In genomic region chr17:44281570-44281969, GRCh38 we compare ENCODE assay signal across 27 cellular contexts. TPM values are rescaled to one million over a fixed set of nuclear protein-coding genes. Genes with fewer than 3 reads are reported as not detected.
DNase-seq lines count a peak whose midpoint lies in the region; ATAC-seq, FAIRE-seq and TF ChIP-seq lines count a peak whose summit lies in the region.
"Had no signal": no experiment of that assay in that cellular context is flagged by ENCODE, and none has a peak within 500 bp of the region (broad histone marks: within the 10 kb centered on the region; RNA-seq: fewer than 3 reads in every experiment).

No MANE protein-coding gene starts in this region.

- DNase-seq in Right ventricle myocardium inferior (ENCODE audit: missing footprints): peak; percentile 37
- no peak for DNase-seq in right atrium auricular region (ENCODE audit: low spot score)
- DNase-seq in astrocyte (ENCODE audit: low read depth): no peak
- DNase-seq in mesenchymal stem cell: no peak
- DNase-seq in GM23338 (ENCODE audit: low spot score): no peak
- no peak for DNase-seq in mesenteric fat pad (ENCODE audit: low spot score)
- DNase-seq: 8988T; ACHN; AML-193; BE2C; Calu3; CD4-positive, alpha-beta memory T cell; COR-L47; DMS53; DMS79 treated with DMSO at 0.1 percent for 48 hours; GF-D8; GM23248; H9 had no signal

- no peaks in the 10 kb centered on the region for H3K79me1 ChIP-seq in mesenchymal stem cell (replicated peaks; ENCODE audit: low read length, poor library complexity, severe bottlenecking)

- H3K4me3 ChIP-seq in right atrium auricular region: no peak overlapping the region
- no peak overlapping the region for H3K4me3 ChIP-seq in astrocyte (ENCODE audit: insufficient read depth, low read depth, low read length)
- H3K4me3 ChIP-seq in mesenchymal stem cell (ENCODE audit: insufficient read depth in 1 of 2, low read depth in 1 of 2, low read length in 2 of 2): no peak overlapping the region
- no peak overlapping the region for H3K4me3 ChIP-seq in GM23338
- H3K4me3 ChIP-seq: A549; BLaER1 treated with 17β-estradiol and CSF1 and Interleukin-3, amounts not matched to agents 10 nM and 100 nM; GM23248 had no signal

- H3K79me2 ChIP-seq in astrocyte (ENCODE audit: insufficient read depth, low read length) (no peaks in the 10 kb centered on the region), GM23338 (replicated peaks; ENCODE audit: insufficient read depth) (no peaks in the 10 kb centered on the region)

- no peak for ATAC-seq in Right ventricle myocardium inferior
- no peak for ATAC-seq in GM23338
- ATAC-seq in GM19395 (IDR thresholded peaks at IDR 0.05; ENCODE audit: unreplicated experiment): no peak
- ATAC-seq: A549, HCT116 had no signal

- no peaks in the 10 kb centered on the region for H3K9me2 ChIP-seq in GM23338 (ENCODE audit: insufficient read depth)

- peak overlapping the region; percentile 1 for H4K91ac ChIP-seq in mesenchymal stem cell (ENCODE audit: low read length)

- H2AFZ ChIP-seq in astrocyte (ENCODE audit: low read depth, low read length) (no peak overlapping the region), mesenchymal stem cell (ENCODE audit: low read depth, low read length) (no peak overlapping the region), GM23338 (no peak overlapping the region)
- H2AFZ ChIP-seq: GM23248 had no signal

- no peak overlapping the region for H2BK5ac ChIP-seq in mesenchymal stem cell (ENCODE audit: low read depth, low read length, poor library complexity, severe bottlenecking)

- H3K27ac Mint-ChIP-seq in astrocyte (ENCODE audit: unreplicated experiment): peak overlapping the region; percentile 47
- H3K27ac Mint-ChIP-seq in GM23338: no peak overlapping the region
- H3K27ac Mint-ChIP-seq: CD4-positive, alpha-beta memory T cell; H9 had no signal

- no peak overlapping the region for H2BK12ac ChIP-seq in mesenchymal stem cell (ENCODE audit: low read length in 2 of 2)

- no peaks in the 10 kb centered on the region for H4K20me1 ChIP-seq in astrocyte (ENCODE audit: insufficient read depth, low read length)
- H4K20me1 ChIP-seq in GM23338 (replicated peaks; ENCODE audit: insufficient read depth): no peaks in the 10 kb centered on the region
- H4K20me1 ChIP-seq: BLaER1 treated with 17β-estradiol and CSF1 and Interleukin-3, amounts not matched to agents 10 nM and 100 nM had no signal

- H3K36me3 ChIP-seq in right atrium auricular region (no peaks in the 10 kb centered on the region), astrocyte (ENCODE audit: insufficient read depth, low read length) (no peaks in the 10 kb centered on the region), mesenchymal stem cell (ENCODE audit: control insufficient read depth in 1 of 2, insufficient read depth in 2 of 2, low read depth in 1 of 2, low read length in 2 of 2) (no peaks in the 10 kb centered on the region), GM23338 (ENCODE audit: insufficient read depth) (no peaks in the 10 kb centered on the region)
- H3K36me3 ChIP-seq: BE2C; BLaER1 treated with 17β-estradiol and CSF1 and Interleukin-3, amounts not matched to agents 10 nM and 100 nM had no signal

- no peak overlapping the region for H3K18ac ChIP-seq in mesenchymal stem cell (ENCODE audit: low read depth in 1 of 2, low read length in 2 of 2)

- H3K4me2 ChIP-seq in astrocyte (ENCODE audit: low read length) (no peak overlapping the region), mesenchymal stem cell (ENCODE audit: low read length, poor library complexity, severe bottlenecking) (no peak overlapping the region), GM23338 (no peak overlapping the region)
- H3K4me2 ChIP-seq: A549 had no signal

- H2AK5ac ChIP-seq in mesenchymal stem cell (ENCODE audit: low read length, severe bottlenecking): no peak overlapping the region

- no peaks in the 10 kb centered on the region for H3F3A ChIP-seq in GM23338 (replicated peaks; ENCODE audit: low read depth)

- no peak for FAIRE-seq in astrocyte (lab: Jason Lieb, UNC)
- FAIRE-seq: A549, GM12891, GM18507 had no signal

- no peak overlapping the region for H2BK15ac ChIP-seq in mesenchymal stem cell (ENCODE audit: low read depth, poor library complexity, severe bottlenecking)

- H3K14ac ChIP-seq in mesenchymal stem cell (ENCODE audit: low read length in 2 of 2): no peak overlapping the region

- no peak overlapping the region for H3K4ac ChIP-seq in mesenchymal stem cell (ENCODE audit: low read depth in 1 of 2, low read length in 2 of 2)

- TF ChIP-seq CTCF in right atrium auricular region (IDR thresholded peaks at IDR 0.05): no peak
- TF ChIP-seq CTCF in astrocyte (IDR thresholded peaks at IDR 0.05; ENCODE audit: insufficient read depth, low read depth, low read length): no peak
- no peak for TF ChIP-seq CTCF in GM23338 (conservative IDR thresholded peaks at IDR 0.05; ENCODE audit: low read depth in 2 of 2)

- H3K23ac ChIP-seq in mesenchymal stem cell (ENCODE audit: low read length in 2 of 2): no peak overlapping the region

- no peak overlapping the region for H2BK120ac ChIP-seq in mesenchymal stem cell (ENCODE audit: low read depth, low read length)

- peaks cover 3% of the 10 kb centered on the region for H3K36me3 Mint-ChIP-seq in astrocyte (ENCODE audit: low read depth, unreplicated experiment)
- H3K36me3 Mint-ChIP-seq in GM23338 (ENCODE audit: low read depth): no peaks in the 10 kb centered on the region
- H3K36me3 Mint-ChIP-seq: CD4-positive, alpha-beta memory T cell had no signal

- H3K27me3 Mint-ChIP-seq in astrocyte (ENCODE audit: low read depth, unreplicated experiment) (peaks cover 33% of the 10 kb centered on the region), GM23338 (ENCODE audit: insufficient read depth, low read depth, poor library complexity) (peaks cover 15% of the 10 kb centered on the region)

- intact Hi-C loops in Right ventricle myocardium inferior (cut with DNase I): no loop called here

- H3K27me3 ChIP-seq in right atrium auricular region: no peaks in the 10 kb centered on the region
- no peaks in the 10 kb centered on the region for H3K27me3 ChIP-seq in astrocyte (ENCODE audit: insufficient read depth, low read length)
- peaks cover 0 to 4% of the 10 kb centered on the region in 2 experiments for H3K27me3 ChIP-seq in mesenchymal stem cell (ENCODE audit: control insufficient read depth in 1 of 2, insufficient read depth in 1 of 2, low read length in 2 of 2)
- H3K27me3 ChIP-seq in GM23338 (ENCODE audit: insufficient read depth): no peaks in the 10 kb centered on the region
- H3K27me3 ChIP-seq: BE2C; BLaER1 treated with 17β-estradiol and CSF1 and Interleukin-3, amounts not matched to agents 10 nM and 100 nM had no signal

- H3K27ac ChIP-seq in right atrium auricular region: no peak overlapping the region
- H3K27ac ChIP-seq in astrocyte (ENCODE audit: low read depth, low read length): no peak overlapping the region
- H3K27ac ChIP-seq in mesenchymal stem cell (ENCODE audit: low read length, poor library complexity, severe bottlenecking): no peak overlapping the region
- H3K27ac ChIP-seq in GM23338 (ENCODE audit: low read depth): no peak overlapping the region
- H3K27ac ChIP-seq: A549; BLaER1 treated with 17β-estradiol and CSF1 and Interleukin-3, amounts not matched to agents 10 nM and 100 nM; GM23248 had no signal

- WGBS in mesenchymal stem cell: 100% methylated on average over 1 of the region's 2 CpGs

- H3K9ac ChIP-seq in astrocyte (ENCODE audit: low read length): no peak overlapping the region
- no peak overlapping the region for H3K9ac ChIP-seq in mesenchymal stem cell (ENCODE audit: low read length)
- H3K9ac ChIP-seq: BLaER1 treated with 17β-estradiol and CSF1 and Interleukin-3, amounts not matched to agents 10 nM and 100 nM; GM23248 had no signal

- H3K4me3 Mint-ChIP-seq in astrocyte (ENCODE audit: unreplicated experiment): no peak overlapping the region
- no peak overlapping the region; the same call in 2 of the 3 replicates for H3K4me3 Mint-ChIP-seq in GM23338
- H3K4me3 Mint-ChIP-seq: CD4-positive, alpha-beta memory T cell; H9 had no signal

- H3K4me1 Mint-ChIP-seq in astrocyte (ENCODE audit: low read depth, unreplicated experiment): peaks cover 10% of the 10 kb centered on the region
- H3K4me1 Mint-ChIP-seq in GM23338: peaks cover 14% of the 10 kb centered on the region

- no peaks in the 10 kb centered on the region for H3K9me3 Mint-ChIP-seq in astrocyte (ENCODE audit: unreplicated experiment)
- no peaks in the 10 kb centered on the region for H3K9me3 Mint-ChIP-seq in GM23338
- H3K9me3 Mint-ChIP-seq: H9 had no signal

- H4K8ac ChIP-seq in mesenchymal stem cell (ENCODE audit: low read length): no peak overlapping the region

- peaks cover 0 to 18% of the 10 kb centered on the region in 2 donors for H3K4me1 ChIP-seq in right atrium auricular region
- H3K4me1 ChIP-seq in astrocyte (ENCODE audit: insufficient read depth, low read length): peaks cover 20% of the 10 kb centered on the region
- H3K4me1 ChIP-seq in mesenchymal stem cell (ENCODE audit: control insufficient read depth, insufficient read depth, low read depth, low read length): peaks cover 14% of the 10 kb centered on the region
- peaks cover 14% of the 10 kb centered on the region for H3K4me1 ChIP-seq in GM23338 (ENCODE audit: insufficient read depth)
- H3K4me1 ChIP-seq: BE2C had no signal

- H3K9me3 ChIP-seq in right atrium auricular region: no peaks in the 10 kb centered on the region
- H3K9me3 ChIP-seq in astrocyte (ENCODE audit: insufficient read depth, low read depth, low read length): no peaks in the 10 kb centered on the region
- H3K9me3 ChIP-seq in mesenchymal stem cell (ENCODE audit: control insufficient read depth, low read length): no peaks in the 10 kb centered on the region
- H3K9me3 ChIP-seq: A549; BE2C; BLaER1 treated with 17β-estradiol and CSF1 and Interleukin-3, amounts not matched to agents 10 nM and 100 nM had no signal

RNA-seq across cellular contexts. Expression of gene SLC4A1, which starts 13.6 kb away (rescaled TPM):
- total RNA-seq in Right ventricle myocardium inferior (0.08 TPM), right atrium auricular region (1 to 10 TPM in 1 of 2 donors, under 1 TPM in 1; 0.47 to 1.1 TPM), astrocyte (not detected in 2 replicates), mesenteric fat pad (0.35 TPM)
- polyA plus RNA-seq in mesenchymal stem cell (2013, experiment 1 of 2): not detected
- polyA plus RNA-seq in mesenchymal stem cell (2013, experiment 2 of 2): not detected
- total RNA-seq in GM23338 (2014; rRNA removed; shearing (Covaris generic)): not detected in 2 replicates
- polyA plus RNA-seq in GM23338 (2016; fragmentation: Nextera tagmentation; extraction: Ambion mirVana): not detected in 2 replicates
- total RNA-seq: Calu3; CD4-positive, alpha-beta memory T cell; Daoy; G401; GM23248; H4; H9 had no signal
- polyA plus RNA-seq: A549; CD4-positive, alpha-beta memory T cell; GM23248 had no signal

RNA-seq across cellular contexts. Expression of gene RUNDC3A, which starts 26.8 kb away (rescaled TPM):
- total RNA-seq in Right ventricle myocardium inferior (0.49 TPM), right atrium auricular region (1 to 10 TPM; 1.7 to 4.5 TPM), astrocyte (2.0 and 3.4 TPM in 2 replicates), mesenteric fat pad (0.13 TPM)
- polyA plus RNA-seq in mesenchymal stem cell (2013, experiment 1 of 2): 0.12 TPM
- 0.10 TPM for polyA plus RNA-seq in mesenchymal stem cell (2013, experiment 2 of 2)
- total RNA-seq in GM23338 (2014; rRNA removed; shearing (Covaris generic)): 4.0 and 5.5 TPM in 2 replicates
- polyA plus RNA-seq in GM23338 (2016; fragmentation: Nextera tagmentation; extraction: Ambion mirVana): 3.7 and 6.3 TPM in 2 replicates
- total RNA-seq: H4 had no signal

RNA-seq across cellular contexts. Expression of gene SLC25A39, which starts 43.1 kb away (rescaled TPM):
- total RNA-seq in Right ventricle myocardium inferior: 50.6 TPM
- 10 to 100 TPM; 60.4 to 83.3 TPM for total RNA-seq in right atrium auricular region
- 80.6 and 80.9 TPM in 2 replicates for total RNA-seq in astrocyte
- 67.0 TPM for polyA plus RNA-seq in mesenchymal stem cell (2013, experiment 1 of 2)
- polyA plus RNA-seq in mesenchymal stem cell (2013, experiment 2 of 2): 68.4 TPM
- total RNA-seq in GM23338 (2014; rRNA removed; shearing (Covaris generic)): 157 and 184 TPM in 2 replicates
- polyA plus RNA-seq in GM23338 (2016; fragmentation: Nextera tagmentation; extraction: Ambion mirVana): 202 and 215 TPM in 2 replicates
- 60.0 TPM for total RNA-seq in mesenteric fat pad
